In genomic region chr3:21542656-21543379, GRCh38 we compare ENCODE assay signal across 1 cellular context.
TF ChIP-seq lines count a peak whose summit lies in the region.

No MANE protein-coding gene starts in this region.

TF ChIP-seq in K562, 482 proteins besides CTCF, POLR2A, EP300 and RAD21 (continued from another document and continues in another):
- no peak for TF ChIP-seq SIX5 (IDR thresholded peaks at IDR 0.05; ENCODE audit: borderline replicate concordance in 1 of 2, insufficient read depth in 1 of 2, low read depth in 1 of 2, low read length in 2 of 2)
- TF ChIP-seq DIDO1 (tag; IDR thresholded peaks at IDR 0.05; ENCODE audit: low read depth) = peak; percentile 47; the same call in 1 of the 2 replicates
- TF ChIP-seq TRIM28 (IDR thresholded peaks at IDR 0.05) = no peak
- TF ChIP-seq THRA (IDR thresholded peaks at IDR 0.05) = no peak
- TF ChIP-seq TFE3 (CRISPR knock-in tag; IDR thresholded peaks at IDR 0.05) = peak; percentile 56
- TF ChIP-seq MLX (CRISPR knock-in tag; conservative IDR thresholded peaks at IDR 0.05) = no peak
- TF ChIP-seq SUPT5H (IDR thresholded peaks at IDR 0.05) = peak; percentile 51
- peak; percentile 69 for TF ChIP-seq USF1 (CRISPR knock-in tag; IDR thresholded peaks at IDR 0.05)
- peak; percentile 77 for TF ChIP-seq ZBTB40 (IDR thresholded peaks at IDR 0.05)
- TF ChIP-seq ZBTB40 (CRISPR knock-in tag; IDR thresholded peaks at IDR 0.05) = no peak
- TF ChIP-seq FOXK2 (conservative IDR thresholded peaks at IDR 0.05 in 1 of 2, IDR thresholded peaks at IDR 0.05 in 1 of 2; ENCODE audit: low read depth in 2 of 2) = 0 out of 4 replicates have a peak, but pooled peaks of 1 of the 2 experiments have one; percentile 35
- peak; percentile 86 for TF ChIP-seq NR2C1 (IDR thresholded peaks at IDR 0.05)
- peak; percentile 75 for TF ChIP-seq NR2C1 (tag; IDR thresholded peaks at IDR 0.05)
- no peak for TF ChIP-seq SIRT6 (IDR thresholded peaks at IDR 0.05; ENCODE audit: low read depth, low read length)
- TF ChIP-seq OTX1 (CRISPR knock-in tag; IDR thresholded peaks at IDR 0.05) = no peak
- TF ChIP-seq FIP1L1 (IDR thresholded peaks at IDR 0.05; ENCODE audit: low read depth, low read length, poor library complexity, severe bottlenecking) = no peak
- no peak for TF ChIP-seq ATF6 (CRISPR knock-in tag; IDR thresholded peaks at IDR 0.05)
- no peak for TF ChIP-seq MNT (conservative IDR thresholded peaks at IDR 0.05)
- no peak for TF ChIP-seq ZNF696 (CRISPR knock-in tag; conservative IDR thresholded peaks at IDR 0.05)
- no peak for TF ChIP-seq EZH2 (IDR thresholded peaks at IDR 0.05; ENCODE audit: borderline replicate concordance, low read depth, low read length)
- TF ChIP-seq HDAC3 (IDR thresholded peaks at IDR 0.05; ENCODE audit: borderline replicate concordance, partially characterized antibody) = no peak
- TF ChIP-seq TGIF2 (CRISPR knock-in tag; IDR thresholded peaks at IDR 0.05) = no peak
- TF ChIP-seq ZNF57 (CRISPR knock-in tag; IDR thresholded peaks at IDR 0.05) = no peak
- TF ChIP-seq DNMT1 (IDR thresholded peaks at IDR 0.05) = no peak
- 0 out of 2 replicates have a peak, but pooled peaks have one; percentile 34 for TF ChIP-seq POLR2G (IDR thresholded peaks at IDR 0.05; ENCODE audit: low read depth, low read length)
- no peak for TF ChIP-seq ZBTB17 (CRISPR knock-in tag; IDR thresholded peaks at IDR 0.05)
- peak; percentile 20; the same call in 1 of the 2 replicates for TF ChIP-seq ZFX (CRISPR knock-in tag; IDR thresholded peaks at IDR 0.05)
- no peak for TF ChIP-seq ZNF140 (CRISPR knock-in tag; IDR thresholded peaks at IDR 0.05)
- TF ChIP-seq ZNF232 (CRISPR knock-in tag; IDR thresholded peaks at IDR 0.05) = no peak
- no peak for TF ChIP-seq ZNF197 (CRISPR knock-in tag; IDR thresholded peaks at IDR 0.05; ENCODE audit: low read depth)
- peak in 1 of 3 experiments; percentile 82; a peak in 2 of 6 replicates for TF ChIP-seq ZBTB11 (CRISPR knock-in tag; IDR thresholded peaks at IDR 0.05)
- TF ChIP-seq ZNF124 (CRISPR knock-in tag; IDR thresholded peaks at IDR 0.05) = no peak
- TF ChIP-seq RBM17 (IDR thresholded peaks at IDR 0.05; ENCODE audit: borderline replicate concordance, low read depth, low read length) = no peak
- no peak for TF ChIP-seq E2F4 (CRISPR knock-in tag; IDR thresholded peaks at IDR 0.05; ENCODE audit: low read depth)
- TF ChIP-seq ZNF282 (CRISPR knock-in tag; IDR thresholded peaks at IDR 0.05) = no peak
- no peak for TF ChIP-seq KLF6 (CRISPR knock-in tag; IDR thresholded peaks at IDR 0.05; ENCODE audit: borderline replicate concordance)
- no peak for TF ChIP-seq STAT5A (IDR thresholded peaks at IDR 0.05; ENCODE audit: borderline replicate concordance, low read length)
